In the genomic region with DNA sequence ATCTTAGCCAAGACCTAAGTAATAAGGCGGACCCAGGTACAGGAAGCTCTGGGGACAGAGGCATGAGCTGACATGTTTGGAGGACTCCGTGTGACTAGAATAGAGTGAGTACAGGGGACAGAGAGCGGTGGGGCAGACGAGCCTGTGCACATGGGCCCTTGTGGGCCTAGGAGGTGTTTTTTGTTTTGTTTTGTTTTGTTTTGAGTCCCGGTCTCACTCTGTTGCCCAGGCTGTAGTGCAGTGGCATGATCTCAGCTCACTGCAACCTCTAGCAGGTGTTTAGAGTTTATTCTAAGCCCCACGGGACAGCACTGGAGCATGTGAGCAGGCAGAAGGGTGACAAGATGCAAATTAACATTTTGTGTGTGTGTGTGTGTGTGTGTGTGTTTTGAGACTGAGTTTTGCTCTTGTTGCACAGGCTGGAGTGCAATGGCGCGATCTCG, we compare ENCODE assay signal across 9 cellular contexts. TPM values are rescaled to one million over a fixed set of nuclear protein-coding genes. Genes with fewer than 3 reads are reported as not detected.
DNase-seq lines count a peak whose midpoint lies in the region; ATAC-seq and TF ChIP-seq lines count a peak whose summit lies in the region.
"Had no signal": no experiment of that assay in that cellular context is flagged by ENCODE, and none has a peak within 500 bp of the region (broad histone marks: within the 10 kb centered on the region; RNA-seq: fewer than 3 reads in every experiment).

No MANE protein-coding gene starts in this region.

- peak overlapping the region; percentile 46 for H3K4me3 Mint-ChIP-seq in activated naive CD8-positive, alpha-beta T cell
- H3K4me3 Mint-ChIP-seq in Calu3 (ENCODE audit: low read depth, unreplicated experiment): no peak overlapping the region

- peak; percentile 93 for DNase-seq in GM12865 (ENCODE audit: low read depth)
- DNase-seq in Calu3: no peak
- no peak for DNase-seq in C1 segment of cervical spinal cord (lab: John Stamatoyannopoulos, UW)
- DNase-seq in stimulated activated CD4-positive, alpha-beta T cell treated with anti-CD3 and anti-CD28 coated beads, Interleukin-2, amount 100 ng/mL, for 48 hours: no peak
- no peak for DNase-seq in MG63

- peaks cover 7% of the 10 kb centered on the region for H3K36me3 ChIP-seq in MG63

- peak; percentile 34 for ATAC-seq in HG03175 (IDR thresholded peaks at IDR 0.05; ENCODE audit: unreplicated experiment)

- no peaks in the 10 kb centered on the region for H3K9me3 Mint-ChIP-seq in activated naive CD8-positive, alpha-beta T cell (ENCODE audit: low read depth)
- H3K9me3 Mint-ChIP-seq in Calu3 (ENCODE audit: low read depth, unreplicated experiment): no peaks in the 10 kb centered on the region

- no peaks in the 10 kb centered on the region for H3K27me3 Mint-ChIP-seq in activated naive CD8-positive, alpha-beta T cell
- no peaks in the 10 kb centered on the region for H3K27me3 Mint-ChIP-seq in Calu3 (ENCODE audit: unreplicated experiment)

- CTCF ChIA-PET in Calu3 (lab: Charles Lee): no interaction called here

- no peak for TF ChIP-seq CTCF in GM12865 (IDR thresholded peaks at IDR 0.05; ENCODE audit: insufficient read depth, low read depth, low read length, missing control alignments)
- TF ChIP-seq CTCF in Calu3 (IDR thresholded peaks at IDR 0.05; ENCODE audit: unreplicated experiment): no peak

- peak; percentile 53 for TF ChIP-seq POLR2A in GM19193 (IDR thresholded peaks at IDR 0.05; ENCODE audit: extremely low read depth, insufficient read depth, insufficient read length)

- H3K4me1 Mint-ChIP-seq in activated naive CD8-positive, alpha-beta T cell (ENCODE audit: low read depth): peaks cover 44% of the 10 kb centered on the region
- H3K4me1 Mint-ChIP-seq in Calu3 (ENCODE audit: low read depth, unreplicated experiment): peaks cover 11% of the 10 kb centered on the region

- no peak overlapping the region for H3K4me3 ChIP-seq in GM12865 (ENCODE audit: low read depth, low read length)
- no peak overlapping the region for H3K4me3 ChIP-seq in MG63
- H3K4me3 ChIP-seq: smooth muscle cell had no signal

- no peaks in the 10 kb centered on the region for H3K27me3 ChIP-seq in MG63

- BruUV-seq in Calu3 (replicated peaks; lab: Mats Ljungman, UMichigan): no TSS peak

- no peaks in the 10 kb centered on the region for H3K9me3 ChIP-seq in MG63

- H3K36me3 Mint-ChIP-seq in activated naive CD8-positive, alpha-beta T cell: no peaks in the 10 kb centered on the region
- peaks cover 29% of the 10 kb centered on the region for H3K36me3 Mint-ChIP-seq in Calu3 (ENCODE audit: insufficient read depth, unreplicated experiment)

- H3K27ac Mint-ChIP-seq in activated naive CD8-positive, alpha-beta T cell: peak overlapping the region; percentile 89
- no peak overlapping the region for H3K27ac Mint-ChIP-seq in Calu3 (ENCODE audit: unreplicated experiment)

- intact Hi-C loops in Calu3 (cut with micrococcal nuclease; ENCODE audit: unreplicated experiment): no loop called here

RNA-seq across cellular contexts. Expression of gene EEIG1, which starts 3.1 kb away (rescaled TPM):
- total RNA-seq in Calu3 (2022): 80.7 and 84.6 TPM in 2 replicates
- 10.3 and 11.8 TPM in 2 replicates for total RNA-seq in MG63 (2014; rRNA removed; shearing (Covaris generic); ENCODE audit: low replicate concordance)

RNA-seq across cellular contexts. Expression of gene DPM2, which starts 46.2 kb away (rescaled TPM):
- 31.5 and 39.9 TPM in 2 replicates for total RNA-seq in Calu3 (2022)
- total RNA-seq in MG63 (2014; rRNA removed; shearing (Covaris generic); ENCODE audit: low replicate concordance): 23.3 and 38.9 TPM in 2 replicates

RNA-seq across cellular contexts. Expression of gene PIP5KL1, which starts 53.3 kb away (rescaled TPM):
- total RNA-seq in Calu3 (2022): 0.17 and 1.1 TPM in 2 replicates
- 0.13 TPM in 1 of 2 replicates, not detected in the other for total RNA-seq in MG63 (2014; rRNA removed; shearing (Covaris generic); ENCODE audit: low replicate concordance)
